In the genomic region with DNA sequence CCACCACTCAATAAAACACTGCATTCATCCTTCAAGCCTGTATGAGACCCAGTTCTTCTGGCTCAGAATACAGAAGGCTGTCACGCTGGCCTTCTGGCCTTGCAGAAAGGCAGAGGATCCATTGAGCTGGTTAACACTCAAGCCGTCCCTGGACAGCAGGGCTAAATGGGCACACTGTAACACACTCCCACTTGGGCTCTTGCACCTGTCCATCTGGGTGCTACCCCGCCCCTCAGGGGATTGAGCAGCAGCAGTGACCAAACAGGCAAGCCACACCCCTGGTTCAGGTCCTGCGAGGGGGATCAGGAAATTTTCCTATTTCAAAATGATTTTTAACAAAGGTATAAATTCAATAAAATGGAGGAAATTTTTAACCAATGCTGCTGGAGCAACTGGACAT, we compare ENCODE assay signal across 2 cellular contexts.
TF ChIP-seq lines count a peak whose summit lies in the region.

No MANE protein-coding gene starts in this region.

TF ChIP-seq in WTC11, 78 proteins besides CTCF, POLR2A, EP300 and RAD21:
- TF ChIP-seq, protein P1, sequence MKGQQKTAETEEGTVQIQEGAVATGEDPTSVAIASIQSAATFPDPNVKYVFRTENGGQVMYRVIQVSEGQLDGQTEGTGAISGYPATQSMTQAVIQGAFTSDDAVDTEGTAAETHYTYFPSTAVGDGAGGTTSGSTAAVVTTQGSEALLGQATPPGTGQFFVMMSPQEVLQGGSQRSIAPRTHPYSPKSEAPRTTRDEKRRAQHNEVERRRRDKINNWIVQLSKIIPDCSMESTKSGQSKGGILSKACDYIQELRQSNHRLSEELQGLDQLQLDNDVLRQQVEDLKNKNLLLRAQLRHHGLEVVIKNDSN (CRISPR knock-in tag; IDR thresholded peaks at IDR 0.05), result no peak
- TF ChIP-seq TCF7 (CRISPR knock-in tag; IDR thresholded peaks at IDR 0.05; ENCODE audit: low read depth), result no peak
- TF ChIP-seq ZBTB21 (CRISPR knock-in tag; IDR thresholded peaks at IDR 0.05; ENCODE audit: borderline replicate concordance), result no peak
- no peak for TF ChIP-seq JAZF1 (CRISPR knock-in tag; IDR thresholded peaks at IDR 0.05)
- no peak for TF ChIP-seq ZNF423 (CRISPR knock-in tag; IDR thresholded peaks at IDR 0.05)
- no peak for TF ChIP-seq ZNF263 (CRISPR knock-in tag; IDR thresholded peaks at IDR 0.05; ENCODE audit: low read depth)
- no peak for TF ChIP-seq NFATC4 (CRISPR knock-in tag; IDR thresholded peaks at IDR 0.05)

TF ChIP-seq in H1, 55 proteins besides CTCF, POLR2A, EP300 and RAD21:
- no peak for TF ChIP-seq CTBP2 (IDR thresholded peaks at IDR 0.05; ENCODE audit: borderline replicate concordance, insufficient read depth, insufficient read length, low read length)
- no peak for TF ChIP-seq POLR2AphosphoS5 (IDR thresholded peaks at IDR 0.05; ENCODE audit: low read depth, low read length)
